In the genomic region with DNA sequence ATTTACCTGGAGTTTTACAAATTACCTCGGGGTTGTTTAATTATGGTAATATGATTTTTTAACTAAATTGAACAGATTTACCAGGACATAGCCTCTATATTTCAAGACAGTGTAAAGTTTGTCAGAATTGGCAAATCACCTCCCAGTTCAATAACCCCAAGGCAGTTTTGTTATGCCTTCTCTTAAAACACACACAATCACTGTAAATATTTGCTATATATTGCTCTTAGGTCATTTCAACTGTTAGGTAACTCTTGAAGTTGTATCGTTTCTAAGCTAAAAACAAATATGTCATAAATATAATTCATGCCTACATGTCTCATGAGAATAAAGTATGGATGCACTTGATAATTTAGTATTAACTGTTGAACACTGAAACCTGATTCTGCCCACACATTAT, we compare ENCODE assay signal across 30 cellular contexts.
"Had no signal": no experiment of that assay in that cellular context is flagged by ENCODE, and none has a peak within 500 bp of the region (broad histone marks: within the 10 kb centered on the region; RNA-seq: fewer than 3 reads in every experiment).

No MANE protein-coding gene starts in this region.

- H3K4me3 ChIP-seq: gastroesophageal sphincter, lung, neural progenitor cell, spleen, suprapubic skin, tibial artery, upper lobe of right lung had no signal

- H3K27me3 ChIP-seq: gastroesophageal sphincter, neural progenitor cell, spleen, suprapubic skin, tibial artery, upper lobe of right lung had no signal

- ATAC-seq: activated CD8-positive, alpha-beta T cell treated with anti-CD3 and anti-CD28 coated beads for 36 hours; activated naive CD8-positive, alpha-beta T cell treated with anti-CD3 and anti-CD28 coated beads, Interleukin-2, amount 50 U/mL, for 24 hours; activated T-cell treated with anti-CD3 and anti-CD28 coated beads, Interleukin-2, amount 50 U/mL, for 4 hours; gastroesophageal sphincter; left lobe of liver; natural killer cell; right cardiac atrium; T-helper 17 cell; upper lobe of right lung; WTC11 had no signal

- DNase-seq: activated CD4-positive, alpha-beta T cell treated with anti-CD3 and anti-CD28 coated beads for 1 hour; activated CD4-positive, alpha-beta T cell treated with anti-CD3 and anti-CD28 coated beads, Interleukin-2, amount 50 U/mL, for 1 hour; activated CD8-positive, alpha-beta T cell treated with anti-CD3 and anti-CD28 coated beads for 36 hours; activated naive CD8-positive, alpha-beta T cell treated with anti-CD3 and anti-CD28 coated beads, Interleukin-2, amount 50 U/mL, for 24 hours; activated T-cell treated with anti-CD3 and anti-CD28 coated beads, Interleukin-2, amount 50 U/mL, for 4 hours; amygdala; dermis blood vessel endothelial cell; effector CD8-positive, alpha-beta T cell; hypothalamus; immature natural killer cell; kidney glomerular epithelial cell; mesendoderm; natural killer cell; occipital lobe; right cardiac atrium; spleen; stimulated activated naive CD4-positive, alpha-beta T cell; T-helper 17 cell; tibial artery; upper lobe of right lung had no signal

- H3K36me3 Mint-ChIP-seq: natural killer cell had no signal

- H3K4me3 Mint-ChIP-seq: activated CD8-positive, alpha-beta T cell treated with anti-CD3 and anti-CD28 coated beads for 36 hours; activated naive CD4-positive, alpha-beta T cell treated with anti-CD3 and anti-CD28 coated beads, Interleukin-2, amount 50 U/mL, for 24 hours; activated naive CD8-positive, alpha-beta T cell treated with anti-CD3 and anti-CD28 coated beads, Interleukin-2, amount 50 U/mL, for 24 hours; activated T-cell treated with anti-CD3 and anti-CD28 coated beads, Interleukin-2, amount 50 U/mL, for 4 hours; central memory CD8-positive, alpha-beta T cell; immature natural killer cell; natural killer cell; neural progenitor cell; T-helper 17 cell; WTC11 had no signal

- H3K36me3 ChIP-seq: gastroesophageal sphincter, neural progenitor cell, spleen, suprapubic skin, tibial artery, upper lobe of right lung had no signal

- H3K27ac Mint-ChIP-seq: activated CD8-positive, alpha-beta T cell treated with anti-CD3 and anti-CD28 coated beads for 36 hours; activated naive CD4-positive, alpha-beta T cell treated with anti-CD3 and anti-CD28 coated beads, Interleukin-2, amount 50 U/mL, for 24 hours; activated naive CD8-positive, alpha-beta T cell treated with anti-CD3 and anti-CD28 coated beads, Interleukin-2, amount 50 U/mL, for 24 hours; activated T-helper 2 cell treated with anti-CD3 and anti-CD28 coated beads, Interferon-gamma antibody, Interleukin-2, Interleukin-4, amounts not matched to agents 10 μg/mL and 5 μg/mL and 100 μg/mL, durations not matched to agents 14 hours and 24 hours and 36 hours; immature natural killer cell; natural killer cell; neural progenitor cell; T-helper 17 cell had no signal

- H3K4me2 ChIP-seq: neural progenitor cell had no signal

- H3K9me3 ChIP-seq: gastroesophageal sphincter, suprapubic skin, tibial artery, upper lobe of right lung had no signal

- FAIRE-seq: colon had no signal

- H3K9me3 Mint-ChIP-seq: activated naive CD4-positive, alpha-beta T cell treated with anti-CD3 and anti-CD28 coated beads, Interleukin-2, amount 50 U/mL, for 24 hours; activated T-cell treated with anti-CD3 and anti-CD28 coated beads, Interleukin-2, amount 50 U/mL, for 4 hours; central memory CD8-positive, alpha-beta T cell; immature natural killer cell; natural killer cell had no signal

- H3K27ac ChIP-seq: gastroesophageal sphincter, neural progenitor cell, spleen, suprapubic skin, upper lobe of right lung had no signal

- H3K27me3 Mint-ChIP-seq: activated CD8-positive, alpha-beta T cell treated with anti-CD3 and anti-CD28 coated beads for 36 hours; activated naive CD4-positive, alpha-beta T cell treated with anti-CD3 and anti-CD28 coated beads, Interleukin-2, amount 50 U/mL, for 24 hours; activated naive CD8-positive, alpha-beta T cell treated with anti-CD3 and anti-CD28 coated beads, Interleukin-2, amount 50 U/mL, for 24 hours; central memory CD8-positive, alpha-beta T cell; T-helper 17 cell had no signal
